1 cellular context compared by ENCODE assay signal in the genomic region with DNA sequence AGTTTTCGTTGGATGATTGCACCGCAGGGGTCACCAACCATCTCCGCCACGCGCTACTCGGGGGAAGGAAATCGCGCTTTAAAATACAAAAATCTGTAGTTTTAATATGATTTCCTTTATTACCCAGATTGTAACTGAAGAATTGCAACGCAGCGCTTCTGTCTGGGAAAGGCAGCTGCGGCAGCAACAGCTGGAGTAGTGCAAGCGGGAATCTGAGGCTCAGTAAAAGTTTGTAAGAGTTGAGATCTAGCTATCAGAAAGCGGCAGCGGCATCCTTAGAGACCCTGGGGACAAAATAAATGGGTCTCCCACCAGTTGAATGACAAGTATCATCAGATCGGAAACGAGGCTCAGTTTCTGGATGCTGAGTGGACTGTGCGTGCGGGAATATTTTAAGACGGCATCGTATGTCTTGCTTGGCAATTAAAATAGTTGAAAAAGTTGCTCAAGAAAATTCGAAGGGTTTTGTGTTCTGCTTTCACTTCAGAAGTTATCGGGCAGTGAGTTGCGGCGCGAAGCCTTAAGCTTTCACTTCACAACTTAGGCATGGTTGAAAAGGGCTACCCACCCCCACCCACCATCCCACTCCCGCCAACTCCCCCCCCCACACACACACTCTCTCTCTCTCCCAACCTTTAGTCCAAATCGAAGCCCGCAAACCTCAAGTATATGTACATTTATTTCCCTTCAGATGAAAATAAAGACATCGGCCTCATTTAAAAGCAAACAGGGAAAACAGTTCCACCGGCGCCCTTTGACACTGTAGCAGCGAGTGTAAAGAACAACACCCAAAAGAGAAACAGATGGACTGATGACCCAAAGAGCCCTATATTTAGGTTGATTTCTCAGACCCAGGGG.
TF ChIP-seq lines count a peak whose summit lies in the region.

No MANE protein-coding gene starts in this region.

TF ChIP-seq in WTC11, 78 proteins besides CTCF, POLR2A, EP300 and RAD21 (continued from another document):
- TF ChIP-seq, protein P1, sequence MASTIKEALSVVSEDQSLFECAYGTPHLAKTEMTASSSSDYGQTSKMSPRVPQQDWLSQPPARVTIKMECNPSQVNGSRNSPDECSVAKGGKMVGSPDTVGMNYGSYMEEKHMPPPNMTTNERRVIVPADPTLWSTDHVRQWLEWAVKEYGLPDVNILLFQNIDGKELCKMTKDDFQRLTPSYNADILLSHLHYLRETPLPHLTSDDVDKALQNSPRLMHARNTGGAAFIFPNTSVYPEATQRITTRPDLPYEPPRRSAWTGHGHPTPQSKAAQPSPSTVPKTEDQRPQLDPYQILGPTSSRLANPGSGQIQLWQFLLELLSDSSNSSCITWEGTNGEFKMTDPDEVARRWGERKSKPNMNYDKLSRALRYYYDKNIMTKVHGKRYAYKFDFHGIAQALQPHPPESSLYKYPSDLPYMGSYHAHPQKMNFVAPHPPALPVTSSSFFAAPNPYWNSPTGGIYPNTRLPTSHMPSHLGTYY (CRISPR knock-in tag; IDR thresholded peaks at IDR 0.05) = no peak
- no peak for TF ChIP-seq ZBTB21 (CRISPR knock-in tag; IDR thresholded peaks at IDR 0.05; ENCODE audit: borderline replicate concordance)
- TF ChIP-seq, protein P2, sequence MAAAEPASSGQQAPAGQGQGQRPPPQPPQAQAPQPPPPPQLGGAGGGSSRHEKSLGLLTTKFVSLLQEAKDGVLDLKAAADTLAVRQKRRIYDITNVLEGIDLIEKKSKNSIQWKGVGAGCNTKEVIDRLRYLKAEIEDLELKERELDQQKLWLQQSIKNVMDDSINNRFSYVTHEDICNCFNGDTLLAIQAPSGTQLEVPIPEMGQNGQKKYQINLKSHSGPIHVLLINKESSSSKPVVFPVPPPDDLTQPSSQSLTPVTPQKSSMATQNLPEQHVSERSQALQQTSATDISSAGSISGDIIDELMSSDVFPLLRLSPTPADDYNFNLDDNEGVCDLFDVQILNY (CRISPR knock-in tag; IDR thresholded peaks at IDR 0.05) = no peak
- TF ChIP-seq JUN (CRISPR knock-in tag; IDR thresholded peaks at IDR 0.05) = no peak
